ENCODE assay signal across 18 cellular contexts in the genomic region with DNA sequence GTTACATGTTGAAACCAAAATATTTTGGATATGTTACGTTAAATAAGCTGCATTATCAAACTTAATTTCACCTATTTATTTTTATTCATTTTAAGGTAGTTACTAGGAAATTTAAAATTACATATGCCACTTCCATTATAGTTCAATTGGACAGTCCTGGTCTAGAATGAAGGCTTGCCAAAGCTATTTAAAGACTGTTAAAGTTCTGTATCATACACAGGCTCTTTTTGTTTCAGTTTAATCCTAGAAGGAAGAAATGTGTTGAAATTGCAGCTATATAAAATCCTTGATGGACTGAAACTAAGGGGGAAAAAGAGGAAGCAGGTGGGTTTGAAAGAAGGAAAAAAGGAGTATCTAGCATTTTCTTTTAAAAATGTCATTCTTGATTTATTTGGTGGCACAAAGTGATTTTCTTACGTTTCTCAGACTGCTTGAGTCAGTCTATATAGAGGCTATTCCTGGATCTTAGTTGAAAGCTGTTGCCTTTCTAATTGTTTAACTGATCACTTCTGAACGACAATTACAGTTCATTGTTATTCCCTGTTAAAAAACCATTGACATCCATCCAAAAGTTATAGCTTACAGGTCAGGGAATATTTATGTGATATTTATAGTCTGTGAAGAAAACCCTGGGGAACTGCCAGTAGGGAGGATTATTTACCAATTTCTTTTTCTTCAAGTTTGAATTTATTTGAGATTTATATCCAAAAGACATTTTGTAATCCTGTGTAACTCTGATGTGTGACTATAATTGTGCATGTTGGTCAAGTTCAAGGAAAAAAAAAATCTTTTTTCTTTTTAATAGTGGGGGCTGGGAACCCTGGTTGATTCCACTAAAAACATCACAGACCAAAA.
DNase-seq lines count a peak whose midpoint lies in the region; ATAC-seq and TF ChIP-seq lines count a peak whose summit lies in the region.
"Had no signal": no experiment of that assay in that cellular context is flagged by ENCODE, and none has a peak within 500 bp of the region (broad histone marks: within the 10 kb centered on the region; RNA-seq: fewer than 3 reads in every experiment).

No MANE protein-coding gene starts in this region.

- no peak overlapping the region for H2BK5ac ChIP-seq in trophoblast cell (ENCODE audit: low read depth, low read length, poor library complexity)

- no peak overlapping the region for H2BK12ac ChIP-seq in trophoblast cell (ENCODE audit: low read length)

- H3K4ac ChIP-seq in trophoblast cell (ENCODE audit: low read depth, low read length) = no peak overlapping the region

- H3K27ac ChIP-seq in muscle layer of colon (ENCODE audit: low read depth, low read length) (peak overlapping the region; percentile 49), thyroid gland (peak overlapping the region in 2 of 3 donors; percentile 47 to 52), trophoblast cell (ENCODE audit: low read depth, low read length) (no peak overlapping the region)
- H3K27ac ChIP-seq: spleen had no signal

- no peak overlapping the region for H4K91ac ChIP-seq in trophoblast cell (ENCODE audit: low read depth, low read length)

- H3K36me3 ChIP-seq in adipocyte (ENCODE audit: control insufficient read depth, insufficient read depth, low read length, severe bottlenecking) (no peaks in the 10 kb centered on the region), muscle layer of colon (ENCODE audit: insufficient read depth, low read length) (no peaks in the 10 kb centered on the region), thyroid gland (no peaks in the 10 kb centered on the region), trophoblast cell (ENCODE audit: control insufficient read depth in 1 of 2, insufficient read depth in 2 of 2, low read length in 2 of 2) (no peaks in the 10 kb centered on the region)
- H3K36me3 ChIP-seq: spleen had no signal

- DNase-seq in NCI-H1092 treated with DMSO at 0.1 percent for 48 hours (lab: John Stamatoyannopoulos, UW) (peak; percentile 20), NCI-H1092 (lab: John Stamatoyannopoulos, UW) (no peak), adipocyte (ENCODE audit: low read depth) (peak; percentile 52), thyroid gland (no peak), AG08395 (ENCODE audit: low spot score) (no peak), trophoblast cell (no peak)
- DNase-seq: 8988T; activated naive CD8-positive, alpha-beta T cell treated with anti-CD3 and anti-CD28 coated beads, Interleukin-2, amount 50 U/mL, for 24 hours; caudate nucleus; effector CD8-positive, alpha-beta T cell; mucosa of descending colon; NCI-H187; NCI-H446; occipital lobe; spleen had no signal

- intact Hi-C loops in thyroid gland (cut with DNase I) = no loop called here

- H3K4me3 ChIP-seq in adipocyte (ENCODE audit: low read length) (peak overlapping the region; percentile 68), muscle layer of colon (ENCODE audit: low read depth in 1 of 2, low read length in 2 of 2) (no peak overlapping the region), thyroid gland (replicated peaks in 1 of 3) (no peak overlapping the region), trophoblast cell (ENCODE audit: low read depth, low read length) (no peak overlapping the region)
- H3K4me3 ChIP-seq: mucosa of descending colon, spleen had no signal

- TF ChIP-seq POLR2A in thyroid gland (IDR thresholded peaks at IDR 0.05) = no peak

- peak overlapping the region; percentile 77 for H3K9ac ChIP-seq in adipocyte (ENCODE audit: low read length)
- no peak overlapping the region for H3K9ac ChIP-seq in muscle layer of colon (ENCODE audit: low read length)
- no peak overlapping the region for H3K9ac ChIP-seq in trophoblast cell (ENCODE audit: low read length)

- no peaks in the 10 kb centered on the region for H3K27me3 ChIP-seq in adipocyte (replicated peaks; ENCODE audit: control insufficient read depth, insufficient read depth, low read length)
- no peaks in the 10 kb centered on the region for H3K27me3 ChIP-seq in muscle layer of colon (ENCODE audit: control insufficient read depth in 1 of 2, insufficient read depth in 2 of 2, low read length in 2 of 2)
- H3K27me3 ChIP-seq in thyroid gland = no peaks in the 10 kb centered on the region
- no peaks in the 10 kb centered on the region for H3K27me3 ChIP-seq in trophoblast cell (ENCODE audit: insufficient read depth, low read length)
- H3K27me3 ChIP-seq: spleen had no signal

- H3K23ac ChIP-seq in trophoblast cell (ENCODE audit: low read length) = no peak overlapping the region

- no peak for ATAC-seq in HG02798 (IDR thresholded peaks at IDR 0.05; ENCODE audit: poor library complexity, unreplicated experiment)
- ATAC-seq: activated naive CD8-positive, alpha-beta T cell treated with anti-CD3 and anti-CD28 coated beads, Interleukin-2, amount 50 U/mL, for 24 hours; activated T-helper 17 cell treated with anti-CD3 and anti-CD28 coated beads, Interleukin-2, amount 50 U/mL, for 72 hours; mucosa of descending colon had no signal

- TF ChIP-seq CTCF in thyroid gland (IDR thresholded peaks at IDR 0.05) = no peak

- no peak overlapping the region for H3K14ac ChIP-seq in trophoblast cell (ENCODE audit: low read length)

- H3K79me2 ChIP-seq in trophoblast cell (ENCODE audit: control insufficient read depth, insufficient read depth, low read length, poor library complexity) = no peaks in the 10 kb centered on the region

- WGBS in thyroid gland, 2 donors = 27 to 28% methylated on average over 3 of the region's 3 CpGs
- WGBS in trophoblast cell (ENCODE audit: extremely low coverage, insufficient coverage, insufficient read length) = no CpG with 5 or more reads among the region's 3 CpGs

- H4K12ac ChIP-seq in trophoblast cell (ENCODE audit: low read depth, low read length) = no peak overlapping the region

- H2BK120ac ChIP-seq in trophoblast cell (ENCODE audit: insufficient read depth, low read length, poor library complexity) = no peak overlapping the region

- no peak overlapping the region for H4K8ac ChIP-seq in trophoblast cell (ENCODE audit: low read depth, low read length)

- no peaks in the 10 kb centered on the region for H3K9me3 ChIP-seq in adipocyte (ENCODE audit: control insufficient read depth, low read length)
- H3K9me3 ChIP-seq in muscle layer of colon (ENCODE audit: low read length) = no peaks in the 10 kb centered on the region
- no peaks in the 10 kb centered on the region for H3K9me3 ChIP-seq in thyroid gland
- no peaks in the 10 kb centered on the region for H3K9me3 ChIP-seq in trophoblast cell (ENCODE audit: insufficient read depth, low read depth, low read length)
- H3K9me3 ChIP-seq: mucosa of descending colon, spleen had no signal

- H3K18ac ChIP-seq in trophoblast cell (ENCODE audit: low read length) = no peak overlapping the region

- H3K4me1 ChIP-seq in adipocyte (ENCODE audit: control insufficient read depth, insufficient read depth, low read length) = peaks cover 71% of the 10 kb centered on the region
- H3K4me1 ChIP-seq in muscle layer of colon (ENCODE audit: insufficient read depth, low read length) = peaks cover 62% of the 10 kb centered on the region
- peaks cover 30 to 32% of the 10 kb centered on the region in 2 donors for H3K4me1 ChIP-seq in thyroid gland
- H3K4me1 ChIP-seq in trophoblast cell (ENCODE audit: control insufficient read depth in 1 of 2, insufficient read depth in 2 of 2, low read length in 2 of 2) = no peaks in the 10 kb centered on the region

- H3K79me1 ChIP-seq in trophoblast cell (ENCODE audit: low read length) = no peaks in the 10 kb centered on the region

- no peak overlapping the region for H3K4me2 ChIP-seq in trophoblast cell (ENCODE audit: low read length)

- no peak overlapping the region for H2AK5ac ChIP-seq in trophoblast cell (ENCODE audit: low read length)

- H2AFZ ChIP-seq in trophoblast cell (ENCODE audit: insufficient read depth, low read length, poor library complexity) = no peak overlapping the region

Comparison
In these comparisons a context has a peak if more than half of its experiments do, and no peak if none do; other contexts are left out.
1. DNase-seq: peak in NCI-H1092 treated with DMSO at 0.1 percent for 48 hours (single experiment) and adipocyte (single experiment); none in NCI-H1092 (single experiment), thyroid gland (0 of 2), AG08395 (single experiment) and trophoblast cell (0 of 2).